In genomic region chr19:45771331-45771933, GRCh38 we compare ENCODE assay signal across 12 cellular contexts. TPM values are rescaled to one million over a fixed set of nuclear protein-coding genes. Genes with fewer than 3 reads are reported as not detected.
DNase-seq lines count a peak whose midpoint lies in the region; ATAC-seq, FAIRE-seq and TF ChIP-seq lines count a peak whose summit lies in the region.
"Had no signal": no experiment of that assay in that cellular context is flagged by ENCODE, and none has a peak within 500 bp of the region (broad histone marks: within the 10 kb centered on the region; RNA-seq: fewer than 3 reads in every experiment).

No MANE protein-coding gene starts in this region.

- no peak for FAIRE-seq in H1 (lab: Jason Lieb, UNC)

- no peak overlapping the region for H2BK20ac ChIP-seq in H1 (ENCODE audit: low read length)

- no peak for TF ChIP-seq EP300 in H1 (IDR thresholded peaks at IDR 0.05; ENCODE audit: borderline replicate concordance in 1 of 2, low read depth in 2 of 2, low read length in 2 of 2)

- no peak overlapping the region for H3K14ac ChIP-seq in H1 (ENCODE audit: insufficient read length)

- H3K79me1 ChIP-seq in H1 (ENCODE audit: low read depth, low read length): no peaks in the 10 kb centered on the region

- no peak overlapping the region for H4K5ac ChIP-seq in H1 (ENCODE audit: insufficient read length, low read depth, low read length)

- 0 out of 2 replicates have a peak overlapping the region, but pooled peaks have one; percentile 46 for H2BK15ac ChIP-seq in H1 (ENCODE audit: low read length)

- no peak overlapping the region for H3K23ac ChIP-seq in H1 (ENCODE audit: insufficient read length)

- H3K23me2 ChIP-seq in H1 (ENCODE audit: low read depth, low read length): peaks cover 28% of the 10 kb centered on the region

- POLR2A ChIA-PET in H1 (lab: Charles Lee; ENCODE audit: partially characterized antibody): interaction anchor here (0.6 to 16.2 kb wide), 12 partner anchors 9 to 81 kb away, joined by 3 to 284 read pairs (median 22); partner anchors contain the start of genes DMPK, FBXO46, MEIOSIN and QPCTL

- H3K9me3 ChIP-seq in H1 (ENCODE audit: insufficient read depth in 2 of 2, low read depth in 1 of 2, low read length in 1 of 2): no peaks in the 10 kb centered on the region

- intact Hi-C loops in natural killer cell (cut with micrococcal nuclease): loop anchor here (2.0 to 10.0 kb wide), 3 partner anchors 93 to 243 kb away; partner anchors contain the start of genes FOXA3 and SYMPK

- H3K27ac Mint-ChIP-seq in stimulated activated naive CD8-positive, alpha-beta T cell treated with anti-CD3 and anti-CD28 coated beads, Interleukin-15, amount 100 ng/mL, for 72 hours: no peak overlapping the region
- peak overlapping the region in 1 of 2 donors; percentile 91 for H3K27ac Mint-ChIP-seq in natural killer cell

- 0 out of 2 replicates have a peak overlapping the region, but pooled peaks have one; percentile 9 for H2BK12ac ChIP-seq in H1 (ENCODE audit: low read depth, low read length)

- CTCF ChIA-PET in H1 (lab: Charles Lee; ENCODE audit: partially characterized antibody): interaction anchor here (0.6 to 6.7 kb wide), 13 partner anchors 10 to 91 kb away, joined by 3 to 55 read pairs (median 4); partner anchors contain the start of genes DMPK, FBXO46 and RSPH6A

- no peak overlapping the region for H2BK5ac ChIP-seq in H1 (ENCODE audit: low read depth, low read length)

- 84% methylated on average over 22 of the region's 46 CpGs; no CpG with 5 or more reads in 1 of the 2 experiments for whole genome bisulfite sequencing in H1 (ENCODE audit: extremely low coverage in 1 of 2, insufficient coverage in 1 of 2, insufficient read length in 1 of 2, insufficient replicate concordance in 2 of 2, low coverage in 1 of 2, low lambda C conversion rate in 2 of 2, missing lambda C conversion rate in 1 of 2), 2 experiments

- no peaks in the 10 kb centered on the region for H3K27me3 ChIP-seq in H1 (replicated peaks in 1 of 4; ENCODE audit: control insufficient read depth in 3 of 4, extremely low read depth in 1 of 4, insufficient read depth in 3 of 4, low read length in 3 of 4)
- H3K27me3 ChIP-seq: SJSA1 had no signal

- H2BK120ac ChIP-seq in H1 (replicated peaks; ENCODE audit: low read depth, low read length): no peak overlapping the region

- peaks cover 0 to 13% (median 10%) of the 10 kb centered on the region in 4 experiments; a peak in 5 of 7 replicates for H3K4me1 ChIP-seq in H1 (replicated peaks in 1 of 4; ENCODE audit: control insufficient read depth in 3 of 4, insufficient read depth in 4 of 4, low read length in 3 of 4)

- peaks cover 33% of the 10 kb centered on the region for H3K4me1 Mint-ChIP-seq in stimulated activated naive CD8-positive, alpha-beta T cell treated with anti-CD3 and anti-CD28 coated beads, Interleukin-15, amount 100 ng/mL, for 72 hours
- peaks cover 5 to 28% of the 10 kb centered on the region in 2 donors for H3K4me1 Mint-ChIP-seq in natural killer cell

- H2AFZ ChIP-seq in H1 (ENCODE audit: low read length): no peak overlapping the region

- peak overlapping the region in 1 of 4 experiments; percentile 33; a peak in 1 of 7 replicates for H3K9ac ChIP-seq in H1 (replicated peaks in 1 of 4; ENCODE audit: extremely low read depth in 1 of 4, low read depth in 3 of 4, low read length in 3 of 4)

- peak in 1 of 2 experiments; percentile 50; a peak in 1 of 3 replicates for TF ChIP-seq POLR2A in H1 (IDR thresholded peaks at IDR 0.05; ENCODE audit: control extremely low read depth in 1 of 2, low read depth in 2 of 2, low read length in 2 of 2)

- peaks cover 47% of the 10 kb centered on the region for H3K27me3 Mint-ChIP-seq in stimulated activated naive CD8-positive, alpha-beta T cell treated with anti-CD3 and anti-CD28 coated beads, Interleukin-15, amount 100 ng/mL, for 72 hours
- no peaks in the 10 kb centered on the region for H3K27me3 Mint-ChIP-seq in natural killer cell (ENCODE audit: low read depth in 2 of 2)

- no peak overlapping the region for H4K8ac ChIP-seq in H1 (ENCODE audit: extremely low read depth, insufficient read depth, low read length)

- no peak for TF ChIP-seq RAD21 in H1 (IDR thresholded peaks at IDR 0.05 in 1 of 2, conservative IDR thresholded peaks at IDR 0.05 in 1 of 2; ENCODE audit: low read depth in 2 of 2, low read length in 2 of 2)

- no peaks in the 10 kb centered on the region for H3K9me3 Mint-ChIP-seq in stimulated activated naive CD8-positive, alpha-beta T cell treated with anti-CD3 and anti-CD28 coated beads, Interleukin-15, amount 100 ng/mL, for 72 hours
- no peaks in the 10 kb centered on the region for H3K9me3 Mint-ChIP-seq in natural killer cell

- no peak overlapping the region for H2AK5ac ChIP-seq in H1 (ENCODE audit: low read depth, low read length)

- peak overlapping the region; percentile 12 to 37 for H3K4me3 Mint-ChIP-seq in stimulated activated naive CD8-positive, alpha-beta T cell treated with anti-CD3 and anti-CD28 coated beads, Interleukin-15, amount 100 ng/mL, for 72 hours
- peak overlapping the region; percentile 64 for H3K4me3 Mint-ChIP-seq in natural killer cell

- no peak overlapping the region for H3K56ac ChIP-seq in H1 (replicated peaks; ENCODE audit: insufficient read length, low read depth, low read length)

- H3K4me3 ChIP-seq in H1 (ENCODE audit: extremely low read depth in 1 of 4, insufficient read depth in 2 of 4, low read depth in 3 of 4, low read length in 4 of 4): peak overlapping the region; percentile 37 to 83 (median 78); a peak in 6 of 8 replicates

- no peak overlapping the region for H3K18ac ChIP-seq in H1 (ENCODE audit: extremely low read depth, low read length)

- no peak for ATAC-seq in stimulated activated naive CD8-positive, alpha-beta T cell treated with anti-CD3 and anti-CD28 coated beads, Interleukin-15, amount 100 ng/mL, for 72 hours
- no peak for ATAC-seq in stimulated activated naive CD8-positive, alpha-beta T cell treated with anti-CD3 and anti-CD28 coated beads, Interleukin-15, Interleukin-2, amounts not matched to agents 100 U/mL and 50 U/mL, for 24 hours
- ATAC-seq in natural killer cell (no peak), HG03442 (IDR thresholded peaks at IDR 0.05; ENCODE audit: unreplicated experiment) (no peak), GM21825 (IDR thresholded peaks at IDR 0.05; ENCODE audit: unreplicated experiment) (no peak)

- no peak for DNase-seq in stimulated activated naive CD8-positive, alpha-beta T cell treated with anti-CD3 and anti-CD28 coated beads, Interleukin-15, amount 100 ng/mL, for 72 hours
- no peak for DNase-seq in stimulated activated naive CD8-positive, alpha-beta T cell treated with anti-CD3 and anti-CD28 coated beads, Interleukin-15, Interleukin-2, amounts not matched to agents 100 U/mL and 50 U/mL, for 24 hours
- DNase-seq in H1 (ENCODE audit: low read depth in 1 of 2, low spot score in 2 of 2) (peak in 1 of 2 experiments; percentile 55), natural killer cell (no peak), mucosa of gallbladder (ENCODE audit: low spot score) (no peak), middle frontal gyrus (ENCODE audit: extremely low spot score, low spot score) (no peak)
- DNase-seq: DMS79 treated with DMSO at 0.1 percent for 48 hours, KG1 had no signal

- TF ChIP-seq CTCF in H1 (IDR thresholded peaks at IDR 0.05; ENCODE audit: control extremely low read depth in 1 of 3, insufficient read depth in 1 of 3, low read depth in 1 of 3, low read length in 3 of 3): no peak
- TF ChIP-seq CTCF in natural killer cell (IDR thresholded peaks at IDR 0.05): no peak

- no peaks in the 10 kb centered on the region for H3K36me3 Mint-ChIP-seq in natural killer cell

- no peak overlapping the region for H4K91ac ChIP-seq in H1 (replicated peaks; ENCODE audit: insufficient read length, low read length)

- peak overlapping the region; percentile 61 to 99 for H3K4me2 ChIP-seq in H1 (ENCODE audit: insufficient read depth in 1 of 2, low read depth in 2 of 2, low read length in 2 of 2)

- H4K20me1 ChIP-seq in H1 (replicated peaks in 1 of 2; ENCODE audit: control insufficient read depth in 1 of 2, insufficient read depth in 2 of 2, low read length in 2 of 2): no peaks in the 10 kb centered on the region

- H3K27ac ChIP-seq in H1 (ENCODE audit: low read depth, low read length): no peak overlapping the region
- H3K27ac ChIP-seq: SJSA1 had no signal

- no peak overlapping the region for H3K4ac ChIP-seq in H1 (replicated peaks; ENCODE audit: insufficient read length, low read depth, low read length)

- no peaks in the 10 kb centered on the region for H3K79me2 ChIP-seq in H1 (ENCODE audit: control insufficient read depth in 1 of 2, insufficient read depth in 2 of 2, low read length in 2 of 2)

- H3K36me3 ChIP-seq in H1 (ENCODE audit: control insufficient read depth in 2 of 4, insufficient read depth in 4 of 4, low read length in 3 of 4): peaks cover 0 to 2% (median 0%) of the 10 kb centered on the region in 4 experiments; a peak in 2 of 8 replicates

RNA-seq across cellular contexts. Expression of gene SIX5, which starts 2.4 kb away (rescaled TPM):
- 24.2 and 27.3 TPM in 2 replicates for total RNA-seq in H1 (2021; fragmentation: NEBNext Ultra II Directional; extraction: Animal tissue kit (Norgen Biotek cat#: 25700))
- 20.9 and 37.2 TPM in 2 replicates for polyA plus RNA-seq in H1 (2011; rRNA removed)
- 21.5 TPM for polyA plus RNA-seq in H1 (2011; cell fraction: cytosol; rRNA removed)
- polyA plus RNA-seq in H1 (2011; cell fraction: nucleus; rRNA removed): 69.2 TPM
- 7.1 to 16.2 TPM (median 15.3 TPM) in 4 replicates for polyA plus RNA-seq in H1 (2012, experiment 1 of 2)
- polyA plus RNA-seq in H1 (2012, experiment 2 of 2): 8.7 TPM
- polyA plus RNA-seq in H1 (2013, experiment 1 of 2): 15.1 TPM
- polyA plus RNA-seq in H1 (2013, experiment 2 of 2): 13.5 TPM
- polyA minus RNA-seq in H1 (2011; rRNA and poly(A)+ RNA removed): 4.6 and 6.7 TPM in 2 replicates
- 18.0 TPM for polyA minus RNA-seq in H1 (2011; cell fraction: cytosol; rRNA and poly(A)+ RNA removed)
- polyA minus RNA-seq in H1 (2011; cell fraction: nucleus; rRNA and poly(A)+ RNA removed): 19.0 TPM
- total RNA-seq in natural killer cell (1 to 10 TPM; 2.1 to 3.3 (median 3.1) TPM), mucosa of gallbladder (29.6 TPM)

RNA-seq across cellular contexts. Expression of gene DMPK, which starts 10.9 kb away (rescaled TPM):
- total RNA-seq in H1 (2021; fragmentation: NEBNext Ultra II Directional; extraction: Animal tissue kit (Norgen Biotek cat#: 25700)): 27.4 and 28.2 TPM in 2 replicates
- polyA plus RNA-seq in H1 (2011; rRNA removed): 13.7 and 25.3 TPM in 2 replicates
- 18.9 TPM for polyA plus RNA-seq in H1 (2011; cell fraction: cytosol; rRNA removed)
- 155 TPM for polyA plus RNA-seq in H1 (2011; cell fraction: nucleus; rRNA removed)
- polyA plus RNA-seq in H1 (2012, experiment 1 of 2): 18.9 to 42.0 TPM (median 34.4 TPM) in 4 replicates
- 23.6 TPM for polyA plus RNA-seq in H1 (2012, experiment 2 of 2)
- 12.6 TPM for polyA plus RNA-seq in H1 (2013, experiment 1 of 2)
- 10.9 TPM for polyA plus RNA-seq in H1 (2013, experiment 2 of 2)
- 7.1 and 11.1 TPM in 2 replicates for polyA minus RNA-seq in H1 (2011; rRNA and poly(A)+ RNA removed)
- 7.6 TPM for polyA minus RNA-seq in H1 (2011; cell fraction: cytosol; rRNA and poly(A)+ RNA removed)
- 26.5 TPM for polyA minus RNA-seq in H1 (2011; cell fraction: nucleus; rRNA and poly(A)+ RNA removed)
- total RNA-seq in natural killer cell (10 to 100 TPM; 48.1 to 67.5 (median 49.8) TPM), mucosa of gallbladder (163 TPM)

RNA-seq across cellular contexts. Expression of gene DMWD, which starts 21.2 kb away (rescaled TPM):
- 41.0 and 41.6 TPM in 2 replicates for total RNA-seq in H1 (2021; fragmentation: NEBNext Ultra II Directional; extraction: Animal tissue kit (Norgen Biotek cat#: 25700))
- polyA plus RNA-seq in H1 (2011; rRNA removed): 13.6 and 23.7 TPM in 2 replicates
- polyA plus RNA-seq in H1 (2011; cell fraction: cytosol; rRNA removed): 14.6 TPM
- 83.4 TPM for polyA plus RNA-seq in H1 (2011; cell fraction: nucleus; rRNA removed)
- polyA plus RNA-seq in H1 (2012, experiment 1 of 2): 18.1 to 24.8 TPM (median 20.7 TPM) in 4 replicates
- polyA plus RNA-seq in H1 (2012, experiment 2 of 2): 14.5 TPM
- 18.6 TPM for polyA plus RNA-seq in H1 (2013, experiment 1 of 2)
- 17.7 TPM for polyA plus RNA-seq in H1 (2013, experiment 2 of 2)
- polyA minus RNA-seq in H1 (2011; rRNA and poly(A)+ RNA removed): 18.0 and 24.8 TPM in 2 replicates
- 23.3 TPM for polyA minus RNA-seq in H1 (2011; cell fraction: cytosol; rRNA and poly(A)+ RNA removed)
- polyA minus RNA-seq in H1 (2011; cell fraction: nucleus; rRNA and poly(A)+ RNA removed): 61.6 TPM
- total RNA-seq in natural killer cell (10 to 100 TPM; 66.2 to 82.1 (median 66.3) TPM), mucosa of gallbladder (66.0 TPM)

RNA-seq across cellular contexts. Expression of gene MEIOSIN, which starts 38.2 kb away (rescaled TPM):
- total RNA-seq in H1 (2021; fragmentation: NEBNext Ultra II Directional; extraction: Animal tissue kit (Norgen Biotek cat#: 25700)): not detected in 2 replicates
- 0.11 and 0.14 TPM in 2 replicates for polyA plus RNA-seq in H1 (2011; rRNA removed)
- 0.06 TPM for polyA plus RNA-seq in H1 (2011; cell fraction: cytosol; rRNA removed)
- polyA plus RNA-seq in H1 (2011; cell fraction: nucleus; rRNA removed): 0.09 TPM
- 0.07 to 0.09 TPM (median 0.08 TPM) in 3 of 4 replicates, not detected in the other for polyA plus RNA-seq in H1 (2012, experiment 1 of 2)
- polyA plus RNA-seq in H1 (2012, experiment 2 of 2): not detected
- polyA plus RNA-seq in H1 (2013, experiment 1 of 2): 0.06 TPM
- 0.07 TPM for polyA plus RNA-seq in H1 (2013, experiment 2 of 2)
- 0.16 TPM in 1 of 2 replicates, not detected in the other for polyA minus RNA-seq in H1 (2011; rRNA and poly(A)+ RNA removed)
- not detected for polyA minus RNA-seq in H1 (2011; cell fraction: cytosol; rRNA and poly(A)+ RNA removed)
- polyA minus RNA-seq in H1 (2011; cell fraction: nucleus; rRNA and poly(A)+ RNA removed): not detected
- not detected for total RNA-seq in natural killer cell
- not detected for total RNA-seq in mucosa of gallbladder
- total RNA-seq: lung microvascular endothelial cell, SJSA1 had no signal

RNA-seq across cellular contexts. Expression of gene FBXO46, which starts 40.7 kb away (rescaled TPM):
- total RNA-seq in H1 (2021; fragmentation: NEBNext Ultra II Directional; extraction: Animal tissue kit (Norgen Biotek cat#: 25700)): 38.9 and 42.3 TPM in 2 replicates
- polyA plus RNA-seq in H1 (2011; rRNA removed): 11.2 and 22.1 TPM in 2 replicates
- 17.2 TPM for polyA plus RNA-seq in H1 (2011; cell fraction: cytosol; rRNA removed)
- 37.0 TPM for polyA plus RNA-seq in H1 (2011; cell fraction: nucleus; rRNA removed)
- 12.7 to 20.2 TPM (median 18.5 TPM) in 4 replicates for polyA plus RNA-seq in H1 (2012, experiment 1 of 2)
- polyA plus RNA-seq in H1 (2012, experiment 2 of 2): 12.9 TPM
- 21.3 TPM for polyA plus RNA-seq in H1 (2013, experiment 1 of 2)
- polyA plus RNA-seq in H1 (2013, experiment 2 of 2): 21.9 TPM
- polyA minus RNA-seq in H1 (2011; rRNA and poly(A)+ RNA removed): 5.4 and 9.2 TPM in 2 replicates
- polyA minus RNA-seq in H1 (2011; cell fraction: cytosol; rRNA and poly(A)+ RNA removed): 15.4 TPM
- polyA minus RNA-seq in H1 (2011; cell fraction: nucleus; rRNA and poly(A)+ RNA removed): 16.4 TPM
- total RNA-seq in natural killer cell (10 to 100 TPM; 24.8 to 35.7 (median 31.1) TPM), mucosa of gallbladder (22.0 TPM)
